18 cellular contexts compared by ENCODE assay signal in the genomic region with DNA sequence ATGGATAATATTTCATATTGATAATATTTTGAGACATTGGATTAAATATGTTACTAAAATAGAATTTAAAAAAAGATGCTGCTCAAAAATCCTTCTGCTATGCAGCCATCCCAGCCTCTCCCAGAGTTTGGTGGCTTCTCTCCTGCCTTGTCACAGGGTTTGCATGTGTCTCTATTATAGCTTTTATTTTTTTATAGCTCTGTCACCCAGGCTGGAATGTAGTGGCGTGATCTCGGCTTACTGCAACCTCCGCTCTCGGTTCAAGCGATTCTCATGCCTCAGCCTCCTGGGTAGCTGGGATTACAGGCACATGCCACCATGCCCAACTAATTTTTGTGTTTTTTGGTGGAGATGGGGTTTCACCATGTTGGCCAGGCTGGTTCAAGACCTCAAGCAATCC.
"Had no signal": no experiment of that assay in that cellular context is flagged by ENCODE, and none has a peak within 500 bp of the region (broad histone marks: within the 10 kb centered on the region; RNA-seq: fewer than 3 reads in every experiment).

No MANE protein-coding gene starts in this region.

- H3K4me2 ChIP-seq: hepatocyte, neural progenitor cell had no signal

- ATAC-seq: activated CD4-positive, CD25-positive, alpha-beta regulatory T cell treated with anti-CD3 and anti-CD28 coated beads, Interleukin-2, amount 50 U/mL, for 24 hours; activated CD8-positive, alpha-beta T cell treated with anti-CD3 and anti-CD28 coated beads, Interleukin-2, amount 10 ng/mL, durations not matched to agents 7 days and 5 days had no signal

- H3K36me3 Mint-ChIP-seq: neural progenitor cell had no signal

- H3K27ac ChIP-seq: coronary artery, esophagus muscularis mucosa, hepatocyte, left ventricle myocardium inferior, neural progenitor cell, sigmoid colon, thoracic aorta, upper lobe of left lung had no signal

- H3K27ac Mint-ChIP-seq: activated CD8-positive, alpha-beta T cell treated with anti-CD3 and anti-CD28 coated beads, Interleukin-2, amount 10 ng/mL, durations not matched to agents 7 days and 5 days had no signal

- H3K4me3 ChIP-seq: coronary artery, esophagus muscularis mucosa, hepatocyte, left ventricle myocardium inferior, neural progenitor cell, sigmoid colon, thoracic aorta, upper lobe of left lung had no signal

- H3K4me1 ChIP-seq: esophagus muscularis mucosa, left ventricle myocardium inferior, sigmoid colon, upper lobe of left lung had no signal

- H3K4me3 Mint-ChIP-seq: activated CD8-positive, alpha-beta T cell treated with anti-CD3 and anti-CD28 coated beads, Interleukin-2, amount 10 ng/mL, durations not matched to agents 7 days and 5 days; neural progenitor cell had no signal

- H3K9me3 Mint-ChIP-seq: neural progenitor cell had no signal

- H3K36me3 ChIP-seq: esophagus muscularis mucosa, left ventricle myocardium inferior, neural progenitor cell, sigmoid colon, thoracic aorta, upper lobe of left lung had no signal

- DNase-seq: activated CD4-positive, alpha-beta T cell treated with anti-CD3 and anti-CD28 coated beads, Interleukin-2, amount 50 U/mL, for 1 hour; activated CD8-positive, alpha-beta T cell treated with anti-CD3 and anti-CD28 coated beads, Interleukin-2, amount 10 ng/mL, durations not matched to agents 7 days and 5 days; cerebellar nuclear complex; glutamatergic neuron; kidney glomerular epithelial cell; left ventricle myocardium inferior; midbrain; sigmoid colon; stimulated activated CD4-positive, alpha-beta T cell treated with anti-CD3 and anti-CD28 coated beads, Interleukin-2, amount 100 ng/mL, for 48 hours; stimulated activated CD8-positive, alpha-beta memory T cell treated with anti-CD3 and anti-CD28 coated beads, Interleukin-4, amount 100 ng/mL, for 48 hours; stimulated activated naive CD4-positive, alpha-beta T cell treated with Interleukin-2 at 50 U/mL for 16 hours; upper lobe of left lung had no signal

- H3K9me3 ChIP-seq: esophagus muscularis mucosa, left ventricle myocardium inferior, sigmoid colon, thoracic aorta, upper lobe of left lung had no signal

- H2AFZ ChIP-seq: hepatocyte, neural progenitor cell had no signal

- H3K79me2 ChIP-seq: hepatocyte had no signal

- H3K27me3 ChIP-seq: esophagus muscularis mucosa, hepatocyte, neural progenitor cell, sigmoid colon, upper lobe of left lung had no signal

- H3K9ac ChIP-seq: neural progenitor cell had no signal
